In the genomic region with DNA sequence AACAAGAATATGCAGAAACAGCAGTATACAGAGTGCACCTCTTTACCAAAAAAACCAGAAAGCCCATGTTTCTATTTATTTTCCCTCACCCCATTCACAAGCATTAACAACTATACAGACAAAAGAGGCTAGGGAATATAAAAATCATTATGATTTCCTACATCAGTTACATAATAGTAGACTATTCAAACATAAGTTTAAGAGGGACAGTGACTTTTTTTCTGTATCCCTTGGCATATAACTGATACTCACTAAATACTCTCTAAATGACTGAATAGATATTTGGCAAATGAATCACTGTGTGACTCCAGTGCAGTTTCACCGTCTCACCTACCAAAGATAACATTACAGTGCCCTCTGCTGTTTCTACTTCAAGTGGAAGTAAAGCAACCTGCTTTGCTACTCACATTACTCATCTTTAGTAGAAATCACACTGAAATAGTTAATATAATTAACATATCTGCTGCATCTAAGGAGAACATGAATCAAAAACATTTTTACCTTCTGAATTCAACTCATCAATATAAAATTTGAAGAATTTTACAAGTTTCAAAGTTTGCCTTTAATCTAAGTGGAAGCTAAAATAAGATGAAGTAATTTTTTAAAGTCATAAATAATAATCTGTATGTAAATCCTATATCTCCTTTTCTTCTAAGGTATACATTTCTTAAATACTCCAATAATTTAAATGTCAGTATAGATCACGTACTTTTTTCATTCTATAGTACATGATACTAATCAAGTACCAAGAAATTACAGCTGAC, we compare ENCODE assay signal across 9 cellular contexts.
DNase-seq lines count a peak whose midpoint lies in the region; ATAC-seq and TF ChIP-seq lines count a peak whose summit lies in the region.
"Had no signal": no experiment of that assay in that cellular context is flagged by ENCODE, and none has a peak within 500 bp of the region (broad histone marks: within the 10 kb centered on the region; RNA-seq: fewer than 3 reads in every experiment).

No MANE protein-coding gene starts in this region.

- H3K4me1 Mint-ChIP-seq in type B pancreatic cell (ENCODE audit: unreplicated experiment) = peaks cover 10% of the 10 kb centered on the region

- peak; percentile 69 for DNase-seq in GM04503 (ENCODE audit: low read depth)
- peak; percentile 8 for DNase-seq in H7
- peak; percentile 38 for DNase-seq in Jurkat, Clone E6-1 (ENCODE audit: low read depth, low spot score)
- peak; percentile 84 for DNase-seq in Panc1 (ENCODE audit: low read depth, low spot score)
- peak; percentile 85 to 96 for DNase-seq in cardiac fibroblast (ENCODE audit: low read depth in 2 of 2)
- DNase-seq in left lobe of liver (ENCODE audit: low spot score) = no peak
- no peak for DNase-seq in type B pancreatic cell (ENCODE audit: extremely low spot score, unreplicated experiment)

- CTCF ChIA-PET in Panc1 (lab: Charles Lee) = interaction anchor here (0.6 kb wide), 4 partner anchors 106 to 412 kb away, joined by 3 to 6 read pairs (median 4); no protein-coding TSS in a partner anchor

- peaks cover 9% of the 10 kb centered on the region for H3K36me3 Mint-ChIP-seq in type B pancreatic cell

- H3K27ac ChIP-seq in 22Rv1 (peak overlapping the region; percentile 57), Panc1 (ENCODE audit: low read length) (peak overlapping the region; percentile 55)

- no TSS peak for BruUV-seq in Panc1 (replicated peaks; lab: Mats Ljungman, UMichigan)

- peaks cover 8% of the 10 kb centered on the region for H3K4me1 ChIP-seq in Panc1 (ENCODE audit: control insufficient read depth, insufficient read depth, low read length)

- peak overlapping the region; percentile 41 for H3K27ac Mint-ChIP-seq in type B pancreatic cell
- H3K27ac Mint-ChIP-seq: IgD-negative memory B cell had no signal

- intact Hi-C loops in Panc1 (cut with micrococcal nuclease; ENCODE audit: unreplicated experiment) = loop anchor here (5.0 to 10.0 kb wide), 2 partner anchors 108 to 371 kb away; a partner anchor contains a TSS

- H3K4me3 Mint-ChIP-seq in type B pancreatic cell = no peak overlapping the region
- H3K4me3 Mint-ChIP-seq: IgD-negative memory B cell had no signal

- H3K9me3 ChIP-seq in Panc1 (ENCODE audit: control insufficient read depth, insufficient read depth, low read depth, low read length) = no peaks in the 10 kb centered on the region

- H3K4me3 ChIP-seq in H7 (ENCODE audit: insufficient read depth, low read depth, low read length) = no peak overlapping the region
- H3K4me3 ChIP-seq in Jurkat, Clone E6-1 (ENCODE audit: low read length) = no peak overlapping the region
- H3K4me3 ChIP-seq in Panc1 (ENCODE audit: low read depth in 2 of 2, low read length in 2 of 2) = no peak overlapping the region
- no peak overlapping the region for H3K4me3 ChIP-seq in cardiac fibroblast (replicated peaks in 1 of 2; ENCODE audit: low read depth in 2 of 2, low read length in 2 of 2)

- H3K36me3 ChIP-seq in H7 (replicated peaks; ENCODE audit: control insufficient read depth, insufficient read depth, low read length) = no peaks in the 10 kb centered on the region
- no peaks in the 10 kb centered on the region for H3K36me3 ChIP-seq in Panc1 (ENCODE audit: control insufficient read depth, insufficient read depth, low read length)

- no peaks in the 10 kb centered on the region for H3K9me3 Mint-ChIP-seq in type B pancreatic cell
- H3K9me3 Mint-ChIP-seq: IgD-negative memory B cell had no signal

- ATAC-seq in Panc1 = peak; percentile 99
- peak; percentile 95 for ATAC-seq in left lobe of liver

- TF ChIP-seq CTCF in 22Rv1 (IDR thresholded peaks at IDR 0.05) (peak; percentile 91), Panc1 (IDR thresholded peaks at IDR 0.05) (peak; percentile 72; the same call in 1 of the 2 replicates), cardiac fibroblast (IDR thresholded peaks at IDR 0.05; ENCODE audit: low read depth, low read length) (peak; percentile 53), type B pancreatic cell (conservative IDR thresholded peaks at IDR 0.05) (peak; percentile 73)

- H3K27me3 Mint-ChIP-seq in type B pancreatic cell = no peaks in the 10 kb centered on the region
- H3K27me3 Mint-ChIP-seq: IgD-negative memory B cell had no signal

- no peaks in the 10 kb centered on the region for H3K27me3 ChIP-seq in H7 (ENCODE audit: control insufficient read depth, insufficient read depth, low read length)
- H3K27me3 ChIP-seq in Panc1 (ENCODE audit: control insufficient read depth, insufficient read depth, low read length) = no peaks in the 10 kb centered on the region

- POLR2A ChIA-PET in Panc1 (lab: Charles Lee) = interaction anchor here (0.6 kb wide), 1 partner anchor 229 kb away, joined by 3 read pairs; no protein-coding TSS in a partner anchor

- in situ Hi-C loops in Panc1 (cut with HindIII; ENCODE audit: low pct_unique_long_range_greater_than_20kb, low sequenced_read_pairs) = no loop called here

Comparison
In these comparisons a context has a peak if more than half of its experiments do, and no peak if none do; other contexts are left out.
1. DNase-seq: peak in GM04503 (single experiment), H7 (single experiment), Jurkat, Clone E6-1 (single experiment), Panc1 (single experiment) and cardiac fibroblast (2 of 2); none in left lobe of liver (single experiment) and type B pancreatic cell (single experiment).
2. Peak in every context shown above with its lines, with median percentiles within 50 percentile points of each other: CTCF ChIP-seq.